In genomic region chr4:72568959-72569718, GRCh38 we compare ENCODE assay signal across 8 cellular contexts. TPM values are rescaled to one million over a fixed set of nuclear protein-coding genes. Genes with fewer than 3 reads are reported as not detected.
DNase-seq lines count a peak whose midpoint lies in the region; ATAC-seq and TF ChIP-seq lines count a peak whose summit lies in the region.

Gene ADAMTS3, minus strand, starts transcription at chr4:72569221. Its CDS starts 459 bp downstream, at chr4:72568762.

- intact Hi-C loops in activated T-helper 2 cell treated with anti-CD3 and anti-CD28 coated beads, Interferon-gamma antibody, Interleukin-2, Interleukin-4, amounts not matched to agents 10 μg/mL and 5 μg/mL and 100 μg/mL, durations not matched to agents 14 hours and 24 hours and 36 hours (cut with micrococcal nuclease): no loop called here

- TF ChIP-seq CTCF in neural crest cell (conservative IDR thresholded peaks at IDR 0.05): no peak

- peaks cover 41% of the 10 kb centered on the region for H3K27me3 Mint-ChIP-seq in activated T-helper 2 cell treated with anti-CD3 and anti-CD28 coated beads, Interferon-gamma antibody, Interleukin-2, Interleukin-4, amounts not matched to agents 10 μg/mL and 5 μg/mL and 100 μg/mL, durations not matched to agents 14 hours and 24 hours and 36 hours (ENCODE audit: low read depth)
- peaks cover 21% of the 10 kb centered on the region for H3K27me3 Mint-ChIP-seq in neural crest cell (ENCODE audit: low read depth)

- peaks cover 12% of the 10 kb centered on the region for H3K4me1 Mint-ChIP-seq in activated T-helper 2 cell treated with anti-CD3 and anti-CD28 coated beads, Interferon-gamma antibody, Interleukin-2, Interleukin-4, amounts not matched to agents 10 μg/mL and 5 μg/mL and 100 μg/mL, durations not matched to agents 14 hours and 24 hours and 36 hours (ENCODE audit: low read depth)
- H3K4me1 Mint-ChIP-seq in neural crest cell: peaks cover 20% of the 10 kb centered on the region

- no peaks in the 10 kb centered on the region for H3K9me3 Mint-ChIP-seq in activated T-helper 2 cell treated with anti-CD3 and anti-CD28 coated beads, Interferon-gamma antibody, Interleukin-2, Interleukin-4, amounts not matched to agents 10 μg/mL and 5 μg/mL and 100 μg/mL, durations not matched to agents 14 hours and 24 hours and 36 hours
- H3K9me3 Mint-ChIP-seq in neural crest cell: no peaks in the 10 kb centered on the region

- H3K4me3 Mint-ChIP-seq in activated T-helper 2 cell treated with anti-CD3 and anti-CD28 coated beads, Interferon-gamma antibody, Interleukin-2, Interleukin-4, amounts not matched to agents 10 μg/mL and 5 μg/mL and 100 μg/mL, durations not matched to agents 14 hours and 24 hours and 36 hours (ENCODE audit: low read depth): peak within 1 kb of the TSS; percentile 53
- H3K4me3 Mint-ChIP-seq in neural crest cell: peak within 1 kb of the TSS; percentile 94

- H3K27ac Mint-ChIP-seq in activated T-helper 2 cell treated with anti-CD3 and anti-CD28 coated beads, Interferon-gamma antibody, Interleukin-2, Interleukin-4, amounts not matched to agents 10 μg/mL and 5 μg/mL and 100 μg/mL, durations not matched to agents 14 hours and 24 hours and 36 hours: no peak within 1 kb of the TSS
- peak within 1 kb of the TSS; percentile 81 for H3K27ac Mint-ChIP-seq in neural crest cell (ENCODE audit: unreplicated experiment)

- ATAC-seq in HG03457 (IDR thresholded peaks at IDR 0.05; ENCODE audit: unreplicated experiment) (no peak), GM18519 (IDR thresholded peaks at IDR 0.05; ENCODE audit: low FRiP score, unreplicated experiment) (no peak)

- no peaks in the 10 kb centered on the region for H3K36me3 Mint-ChIP-seq in activated T-helper 2 cell treated with anti-CD3 and anti-CD28 coated beads, Interferon-gamma antibody, Interleukin-2, Interleukin-4, amounts not matched to agents 10 μg/mL and 5 μg/mL and 100 μg/mL, durations not matched to agents 14 hours and 24 hours and 36 hours (ENCODE audit: low read depth)
- no peaks in the 10 kb centered on the region for H3K36me3 Mint-ChIP-seq in neural crest cell (ENCODE audit: low read depth)

- DNase-seq in stimulated activated CD4-positive, alpha-beta T cell treated with anti-CD3 and anti-CD28 coated beads, Interleukin-15, amount 100 ng/mL, for 24 hours: peak; percentile 26
- DNase-seq in stimulated activated CD4-positive, alpha-beta T cell treated with anti-CD3 and anti-CD28 coated beads, Interleukin-4, amount 100 ng/mL, for 24 hours: no peak
- DNase-seq in NCI-H146 treated with DMSO at 0.1 percent for 48 hours (lab: John Stamatoyannopoulos, UW; ENCODE audit: unreplicated experiment) (peak; percentile 30), germinal center (ENCODE audit: low spot score) (peak; percentile 9), neural crest cell (ENCODE audit: low read depth, low spot score) (peak; percentile 59)
- DNase-seq in activated T-helper 2 cell treated with anti-CD3 and anti-CD28 coated beads, Interferon-gamma antibody, Interleukin-2, Interleukin-4, amounts not matched to agents 10 μg/mL and 5 μg/mL and 100 μg/mL, durations not matched to agents 14 hours and 24 hours and 36 hours (ENCODE audit: low spot score): no peak

RNA-seq across cellular contexts. Expression of gene ADAMTS3, which starts in this region (rescaled TPM):
- total RNA-seq in activated T-helper 2 cell treated with anti-CD3 and anti-CD28 coated beads, Interferon-gamma antibody, Interleukin-2, Interleukin-4, amounts not matched to agents 10 μg/mL and 5 μg/mL and 100 μg/mL, durations not matched to agents 14 hours and 24 hours and 36 hours: not detected in 2 replicates
- total RNA-seq in neural crest cell: 2.7 and 3.0 TPM in 2 replicates

Comparison
In these comparisons a context has a peak if more than half of its experiments do, and no peak if none do; other contexts are left out.
1. DNase-seq: peak in stimulated activated CD4-positive, alpha-beta T cell treated with anti-CD3 and anti-CD28 coated beads, Interleukin-15, amount 100 ng/mL, for 24 hours (single experiment), NCI-H146 treated with DMSO at 0.1 percent for 48 hours (single experiment), germinal center (single experiment) and neural crest cell (single experiment); none in stimulated activated CD4-positive, alpha-beta T cell treated with anti-CD3 and anti-CD28 coated beads, Interleukin-4, amount 100 ng/mL, for 24 hours (single experiment) and activated T-helper 2 cell treated with anti-CD3 and anti-CD28 coated beads, Interferon-gamma antibody, Interleukin-2, Interleukin-4, amounts not matched to agents 10 μg/mL and 5 μg/mL and 100 μg/mL, durations not matched to agents 14 hours and 24 hours and 36 hours (single experiment).